In the genomic region with DNA sequence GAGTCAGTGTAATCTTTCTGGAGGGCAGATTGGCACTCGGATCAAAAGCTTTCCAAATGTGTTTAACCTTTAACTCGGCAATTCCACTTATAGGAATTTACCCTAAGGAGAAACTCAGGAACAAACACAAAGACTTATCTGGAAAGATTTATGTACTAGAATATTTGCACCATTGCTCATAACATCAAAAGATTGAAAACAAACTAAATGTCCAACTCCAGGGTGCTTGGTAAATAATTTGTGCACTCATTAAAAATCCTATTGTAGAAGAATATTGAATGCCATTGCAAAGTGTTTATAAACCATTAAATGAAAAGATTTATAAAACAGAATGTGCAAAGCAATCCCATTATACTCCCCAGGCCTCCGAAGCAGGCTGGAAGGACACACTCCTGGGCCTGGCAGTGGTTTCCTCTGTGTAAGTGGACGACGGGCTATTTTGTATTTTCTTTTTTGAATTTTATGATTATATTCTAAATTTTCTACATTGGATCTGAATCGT, we compare ENCODE assay signal across 22 cellular contexts. TPM values are rescaled to one million over a fixed set of nuclear protein-coding genes. Genes with fewer than 3 reads are reported as not detected.
"Had no signal": no experiment of that assay in that cellular context is flagged by ENCODE, and none has a peak within 500 bp of the region (broad histone marks: within the 10 kb centered on the region; RNA-seq: fewer than 3 reads in every experiment).

No MANE protein-coding gene starts in this region.

- H3K36me3 ChIP-seq: cardiac muscle cell, tibial nerve, uterus had no signal

- ATAC-seq: effector memory CD8-positive, alpha-beta T cell; foreskin keratinocyte; left ventricle myocardium superior had no signal

- H3K36me3 Mint-ChIP-seq: activated naive CD8-positive, alpha-beta T cell treated with anti-CD3 and anti-CD28 coated beads for 36 hours; memory B cell had no signal

- H3K27me3 ChIP-seq: foreskin keratinocyte, uterus had no signal

- H3K27ac Mint-ChIP-seq: activated naive CD8-positive, alpha-beta T cell treated with anti-CD3 and anti-CD28 coated beads for 36 hours; activated T-helper 1 cell treated with anti-CD3 and anti-CD28 coated beads, Interleukin-12 subunit alpha, Interleukin-12 subunit beta, Interleukin-2, Interleukin-4 antibody, amounts not matched to agents 30 ng/mL and 10 ng/mL and 1 ng/mL, durations not matched to agents 14 hours and 24 hours and 36 hours; effector memory CD8-positive, alpha-beta T cell; memory B cell; T-helper 1 cell treated with Interleukin-12 subunit alpha and Interleukin-12 subunit beta and Interleukin-4 antibody, amounts not matched to agents 30 μg/mL and 1 μg/mL, for 36 hours had no signal

- FAIRE-seq: kidney had no signal

- H3K4me3 Mint-ChIP-seq: activated naive CD8-positive, alpha-beta T cell treated with anti-CD3 and anti-CD28 coated beads for 36 hours; activated T-helper 1 cell treated with anti-CD3 and anti-CD28 coated beads, Interleukin-12 subunit alpha, Interleukin-12 subunit beta, Interleukin-2, Interleukin-4 antibody, amounts not matched to agents 30 ng/mL and 10 ng/mL and 1 ng/mL, durations not matched to agents 14 hours and 24 hours and 36 hours; effector memory CD8-positive, alpha-beta T cell; memory B cell; nephron; T-helper 1 cell treated with Interleukin-12 subunit alpha and Interleukin-12 subunit beta and Interleukin-4 antibody, amounts not matched to agents 30 μg/mL and 1 μg/mL, for 36 hours had no signal

- H3K4me1 Mint-ChIP-seq: activated naive CD8-positive, alpha-beta T cell treated with anti-CD3 and anti-CD28 coated beads for 36 hours; memory B cell; nephron had no signal

- H3K9me3 Mint-ChIP-seq: activated naive CD8-positive, alpha-beta T cell treated with anti-CD3 and anti-CD28 coated beads for 36 hours; activated T-helper 1 cell treated with anti-CD3 and anti-CD28 coated beads, Interleukin-12 subunit alpha, Interleukin-12 subunit beta, Interleukin-2, Interleukin-4 antibody, amounts not matched to agents 30 ng/mL and 10 ng/mL and 1 ng/mL, durations not matched to agents 14 hours and 24 hours and 36 hours; effector memory CD8-positive, alpha-beta T cell; memory B cell; nephron; T-helper 1 cell treated with Interleukin-12 subunit alpha and Interleukin-12 subunit beta and Interleukin-4 antibody, amounts not matched to agents 30 μg/mL and 1 μg/mL, for 36 hours had no signal

- H3K4me3 ChIP-seq: cardiac muscle cell, tibial nerve, uterus had no signal

- H3K4me1 ChIP-seq: foreskin keratinocyte, tibial nerve, uterus had no signal

- H3K27ac ChIP-seq: cardiac muscle cell, foreskin keratinocyte, tibial nerve had no signal

- DNase-seq: activated CD4-positive, alpha-beta T cell treated with anti-CD3 and anti-CD28 coated beads for 1 hour; activated naive CD4-positive, alpha-beta T cell; activated naive CD8-positive, alpha-beta T cell treated with anti-CD3 and anti-CD28 coated beads for 36 hours; amniotic stem cell; dermis blood vessel endothelial cell; effector memory CD8-positive, alpha-beta T cell; foreskin keratinocyte; glutamatergic neuron; hippocampal formation; kidney; left ventricle myocardium superior; stimulated activated naive CD4-positive, alpha-beta T cell treated with Interleukin-2 at 50 U/mL for 16 hours; substantia nigra had no signal

- H3K9me3 ChIP-seq: tibial nerve, uterus had no signal

RNA-seq across cellular contexts. Expression of a gene that starts 18.7 kb away (rescaled TPM):
- total RNA-seq: activated naive CD8-positive, alpha-beta T cell treated with anti-CD3 and anti-CD28 coated beads for 36 hours; activated T-helper 1 cell treated with anti-CD3 and anti-CD28 coated beads, Interleukin-12 subunit alpha, Interleukin-12 subunit beta, Interleukin-2, Interleukin-4 antibody, amounts not matched to agents 30 ng/mL and 10 ng/mL and 1 ng/mL, durations not matched to agents 14 hours and 24 hours and 36 hours; chondrocyte; dermis blood vessel endothelial cell; fibroblast of lung; foreskin keratinocyte; kidney; left ventricle myocardium superior; tibial nerve had no signal
- polyA plus RNA-seq: fibroblast of lung, foreskin keratinocyte had no signal
